26 cellular contexts compared by ENCODE assay signal in genomic region chr1:102089791-102090190, GRCh38.
DNase-seq lines count a peak whose midpoint lies in the region; ATAC-seq, FAIRE-seq and TF ChIP-seq lines count a peak whose summit lies in the region.
"Had no signal": no experiment of that assay in that cellular context is flagged by ENCODE, and none has a peak within 500 bp of the region (broad histone marks: within the 10 kb centered on the region; RNA-seq: fewer than 3 reads in every experiment).

No MANE protein-coding gene starts in this region.

- no peak for ATAC-seq in RWPE2 (ENCODE audit: low read depth)
- ATAC-seq: GM12878 had no signal

- intact Hi-C loops in colonic mucosa (cut with DNase I): no loop called here

- FAIRE-seq in bronchial epithelial cell (lab: Jason Lieb, UNC): no peak
- FAIRE-seq: A204.1, GM12878, GM12892, GM18507 had no signal

- H3K36me3 ChIP-seq in RWPE2 (ENCODE audit: low read depth): no peaks in the 10 kb centered on the region
- H3K36me3 ChIP-seq in bronchial epithelial cell (ENCODE audit: control insufficient read depth, insufficient read depth, low read length): no peaks in the 10 kb centered on the region
- H3K36me3 ChIP-seq in colonic mucosa: no peaks in the 10 kb centered on the region
- H3K36me3 ChIP-seq: BE2C, BLaER1 had no signal

- H3K9me3 ChIP-seq in RWPE2 (ENCODE audit: severe bottlenecking): no peaks in the 10 kb centered on the region
- no peaks in the 10 kb centered on the region for H3K9me3 ChIP-seq in colonic mucosa
- H3K9me3 ChIP-seq: BE2C, BLaER1 had no signal

- H3K4me3 ChIP-seq in RWPE2 (ENCODE audit: severe bottlenecking) (no peak overlapping the region), bronchial epithelial cell (ENCODE audit: low read depth, low read length) (no peak overlapping the region), colonic mucosa (no peak overlapping the region)
- H3K4me3 ChIP-seq: BLaER1, GM12878 had no signal

- H3K27ac ChIP-seq in RWPE2 (ENCODE audit: poor library complexity, severe bottlenecking) (peak overlapping the region; percentile 52), epithelial cell of prostate (peak overlapping the region; percentile 89), colonic mucosa (no peak overlapping the region)
- H3K27ac ChIP-seq: BLaER1 had no signal

- no peak overlapping the region for H3K9ac ChIP-seq in colonic mucosa (ENCODE audit: low read depth in 2 of 2, low read length in 2 of 2)
- H3K9ac ChIP-seq: BLaER1 had no signal

- H3K4me1 ChIP-seq in RWPE2 (ENCODE audit: insufficient read depth, poor library complexity, severe bottlenecking) (no peaks in the 10 kb centered on the region), colonic mucosa (no peaks in the 10 kb centered on the region)
- H3K4me1 ChIP-seq: BE2C had no signal

- DNase-seq in RWPE2 (ENCODE audit: low spot score) (no peak), bronchial epithelial cell (ENCODE audit: low read depth) (peak; percentile 17), epithelial cell of prostate (ENCODE audit: low read depth, low spot score) (peak; percentile 22), colonic mucosa (no peak)
- no peak for DNase-seq in stimulated activated CD4-positive, alpha-beta T cell treated with anti-CD3 and anti-CD28 coated beads, Interleukin-2, amount 100 ng/mL, for 24 hours
- no peak for DNase-seq in stimulated activated CD4-positive, alpha-beta T cell treated with anti-CD3 and anti-CD28 coated beads, Interleukin-15, amount 100 ng/mL, for 24 hours
- DNase-seq: 8988T; ACHN; BE2C; C1 segment of cervical spinal cord; CD4-positive, alpha-beta memory T cell; CD4-positive, CD25-positive, alpha-beta regulatory T cell; CD8-positive, alpha-beta memory T cell; COR-L47; DMS 273 treated with DMSO at 0.1 percent for 48 hours; DMS153; DMS53; DMS79; DND-41; EL; GDM1 had no signal

- H3K27me3 ChIP-seq in RWPE2 (ENCODE audit: insufficient read depth, poor library complexity, severe bottlenecking) (no peaks in the 10 kb centered on the region), bronchial epithelial cell (ENCODE audit: control insufficient read depth, insufficient read depth, low read length) (no peaks in the 10 kb centered on the region), colonic mucosa (no peaks in the 10 kb centered on the region)
- H3K27me3 ChIP-seq: BE2C, BLaER1 had no signal

- no peak for TF ChIP-seq CTCF in RWPE2 (IDR thresholded peaks at IDR 0.05; ENCODE audit: poor library complexity, severe bottlenecking)
- no peak for TF ChIP-seq CTCF in bronchial epithelial cell (IDR thresholded peaks at IDR 0.05; ENCODE audit: insufficient read depth, low read length, severe bottlenecking)
- TF ChIP-seq CTCF in colonic mucosa (IDR thresholded peaks at IDR 0.05): no peak

Comparison
In these comparisons a context has a peak if more than half of its experiments do, and no peak if none do; other contexts are left out.
1. DNase-seq: peak in bronchial epithelial cell (single experiment) and epithelial cell of prostate (single experiment); none in RWPE2 (single experiment), stimulated activated CD4-positive, alpha-beta T cell treated with anti-CD3 and anti-CD28 coated beads, Interleukin-2, amount 100 ng/mL, for 24 hours (0 of 2), stimulated activated CD4-positive, alpha-beta T cell treated with anti-CD3 and anti-CD28 coated beads, Interleukin-15, amount 100 ng/mL, for 24 hours (single experiment) and colonic mucosa (single experiment).